In genomic region chr14:103008768-103009342, GRCh38 we compare ENCODE assay signal across 11 cellular contexts. TPM values are rescaled to one million over a fixed set of nuclear protein-coding genes. Genes with fewer than 3 reads are reported as not detected.
DNase-seq lines count a peak whose midpoint lies in the region; ATAC-seq and TF ChIP-seq lines count a peak whose summit lies in the region.
"Had no signal": no experiment of that assay in that cellular context is flagged by ENCODE, and none has a peak within 500 bp of the region (broad histone marks: within the 10 kb centered on the region; RNA-seq: fewer than 3 reads in every experiment).

No MANE protein-coding gene starts in this region.

- TF ChIP-seq POLR2A in suprapubic skin (IDR thresholded peaks at IDR 0.05) = no peak

- no peaks in the 10 kb centered on the region for H3K9me2 ChIP-seq in GM23248 (ENCODE audit: insufficient read depth)

- ATAC-seq in HG02623 (IDR thresholded peaks at IDR 0.05; ENCODE audit: unreplicated experiment) (no peak), HG02642 (IDR thresholded peaks at IDR 0.05; ENCODE audit: poor library complexity, unreplicated experiment) (no peak)
- ATAC-seq: HCT116 had no signal

- H3K4me1 ChIP-seq in GM23248 (ENCODE audit: insufficient read depth) (no peaks in the 10 kb centered on the region), endodermal cell (ENCODE audit: control insufficient read depth, insufficient read depth, low read length) (no peaks in the 10 kb centered on the region), suprapubic skin (no peaks in the 10 kb centered on the region)

- TF ChIP-seq EP300 in suprapubic skin (IDR thresholded peaks at IDR 0.05) = no peak

- H3K27me3 ChIP-seq in GM23248 (replicated peaks; ENCODE audit: insufficient read depth) (no peaks in the 10 kb centered on the region), endodermal cell (ENCODE audit: control insufficient read depth, insufficient read depth, low read length, poor library complexity, severe bottlenecking) (no peaks in the 10 kb centered on the region), suprapubic skin (no peaks in the 10 kb centered on the region)

- H3K9ac ChIP-seq in GM23248 (no peak overlapping the region), endodermal cell (ENCODE audit: extremely low read depth, low read length, poor library complexity, severe bottlenecking) (no peak overlapping the region)

- 0 out of 2 replicates have a peak, but pooled peaks cover 7% of the 10 kb centered on the region for H3F3A ChIP-seq in GM23248 (ENCODE audit: insufficient read depth)

- WGBS in GM23248 (ENCODE audit: low coverage in 1 of 2, low lambda C conversion rate in 2 of 2, missing lambda C conversion rate in 2 of 2), 2 experiments = 71% methylated on average over 13 of the region's 13 CpGs
- 95% methylated on average over 7 to 13 of the region's 13 CpGs for WGBS in endodermal cell (ENCODE audit: insufficient coverage in 1 of 2, insufficient read length in 1 of 2), 2 experiments
- 82% methylated on average over 13 of the region's 13 CpGs for WGBS in suprapubic skin

- in situ Hi-C loops in GM23248 (cut with MboI) = no loop called here

- peaks cover 100% of the 10 kb centered on the region for H3K79me2 ChIP-seq in GM23248 (ENCODE audit: insufficient read depth)

- H3K27me3 Mint-ChIP-seq in endodermal cell (ENCODE audit: insufficient read depth) = no peaks in the 10 kb centered on the region
- no peaks in the 10 kb centered on the region for H3K27me3 Mint-ChIP-seq in neural crest cell (ENCODE audit: low read depth)
- no peaks in the 10 kb centered on the region for H3K27me3 Mint-ChIP-seq in progenitor cell of endocrine pancreas
- H3K27me3 Mint-ChIP-seq: activated T-cell treated with anti-CD3 and anti-CD28 coated beads, Interleukin-2, amount 50 U/mL, for 24 hours had no signal

- DNase-seq in GM23248 (peak; percentile 42), NCI-H69 (lab: John Stamatoyannopoulos, UW) (peak; percentile 20), endodermal cell (no peak), neural crest cell (ENCODE audit: low read depth, low spot score) (no peak), progenitor cell of endocrine pancreas (ENCODE audit: low spot score, unreplicated experiment) (no peak), suprapubic skin (ENCODE audit: low spot score in 2 of 2) (no peak)
- DNase-seq: activated T-cell treated with anti-CD3 and anti-CD28 coated beads, Interleukin-2, amount 50 U/mL, for 24 hours; KBM-7 had no signal

- H3K9me3 Mint-ChIP-seq in endodermal cell = no peaks in the 10 kb centered on the region
- no peaks in the 10 kb centered on the region for H3K9me3 Mint-ChIP-seq in neural crest cell
- no peaks in the 10 kb centered on the region for H3K9me3 Mint-ChIP-seq in progenitor cell of endocrine pancreas (ENCODE audit: low read depth)
- H3K9me3 Mint-ChIP-seq: activated T-cell treated with anti-CD3 and anti-CD28 coated beads, Interleukin-2, amount 50 U/mL, for 24 hours had no signal

- no peaks in the 10 kb centered on the region for H4K20me1 ChIP-seq in GM23248 (ENCODE audit: insufficient read depth)

- no peak overlapping the region for H3K27ac ChIP-seq in GM23248
- peak overlapping the region; percentile 24 for H3K27ac ChIP-seq in endodermal cell (ENCODE audit: low read depth, low read length)
- H3K27ac ChIP-seq in suprapubic skin = no peak overlapping the region

- H3K4me2 ChIP-seq in GM23248 (ENCODE audit: unreplicated experiment) = no peak overlapping the region

- peaks cover 60% of the 10 kb centered on the region for H3K36me3 Mint-ChIP-seq in endodermal cell (ENCODE audit: low read depth)
- peaks cover 4% of the 10 kb centered on the region for H3K36me3 Mint-ChIP-seq in neural crest cell (ENCODE audit: low read depth)
- peaks cover 3% of the 10 kb centered on the region for H3K36me3 Mint-ChIP-seq in progenitor cell of endocrine pancreas (ENCODE audit: insufficient read depth)

- H3K4me1 Mint-ChIP-seq in endodermal cell (no peaks in the 10 kb centered on the region), neural crest cell (peaks cover 10% of the 10 kb centered on the region), progenitor cell of endocrine pancreas (ENCODE audit: low read depth) (no peaks in the 10 kb centered on the region)

- H3K27ac Mint-ChIP-seq in endodermal cell (peak overlapping the region; percentile 69), neural crest cell (ENCODE audit: unreplicated experiment) (peak overlapping the region; percentile 89), progenitor cell of endocrine pancreas (no peak overlapping the region)
- H3K27ac Mint-ChIP-seq: activated T-cell treated with anti-CD3 and anti-CD28 coated beads, Interleukin-2, amount 50 U/mL, for 24 hours had no signal

- H2AFZ ChIP-seq in GM23248 = no peak overlapping the region

- TF ChIP-seq CTCF in endodermal cell (conservative IDR thresholded peaks at IDR 0.05) (no peak), neural crest cell (conservative IDR thresholded peaks at IDR 0.05) (no peak), progenitor cell of endocrine pancreas (IDR thresholded peaks at IDR 0.05; ENCODE audit: unreplicated experiment) (no peak), suprapubic skin (IDR thresholded peaks at IDR 0.05) (no peak)

- peaks cover 15% of the 10 kb centered on the region; the same call in 1 of the 2 replicates for H3K36me3 ChIP-seq in GM23248 (ENCODE audit: low read depth)
- peaks cover 50% of the 10 kb centered on the region for H3K36me3 ChIP-seq in endodermal cell (ENCODE audit: control insufficient read depth, insufficient read depth, low read length)
- H3K36me3 ChIP-seq in suprapubic skin = peaks cover 47% of the 10 kb centered on the region

- H3K4me3 ChIP-seq in GM23248 (no peak overlapping the region), endodermal cell (ENCODE audit: low read length) (no peak overlapping the region), suprapubic skin (no peak overlapping the region)

- H3K4me3 Mint-ChIP-seq in endodermal cell = no peak overlapping the region
- H3K4me3 Mint-ChIP-seq in neural crest cell = no peak overlapping the region
- H3K4me3 Mint-ChIP-seq in progenitor cell of endocrine pancreas (ENCODE audit: low read depth) = no peak overlapping the region
- H3K4me3 Mint-ChIP-seq: activated T-cell treated with anti-CD3 and anti-CD28 coated beads, Interleukin-2, amount 50 U/mL, for 24 hours had no signal

- H3K9me3 ChIP-seq in GM23248 (ENCODE audit: low read depth) = no peaks in the 10 kb centered on the region
- H3K9me3 ChIP-seq in endodermal cell (ENCODE audit: control insufficient read depth, low read length) = no peaks in the 10 kb centered on the region
- no peaks in the 10 kb centered on the region for H3K9me3 ChIP-seq in suprapubic skin

RNA-seq across cellular contexts. Expression of gene CDC42BPB, which starts 48.5 kb away (rescaled TPM):
- 94.5 and 106 TPM in 2 replicates for total RNA-seq in GM23248 (2014; rRNA removed; shearing (Covaris generic))
- polyA plus RNA-seq in GM23248 (2016; fragmentation: Nextera tagmentation; extraction: Ambion mirVana) = 10.3 and 13.0 TPM in 2 replicates
- 100 to 1,000 TPM; 120 to 123 TPM for total RNA-seq in endodermal cell
- polyA plus RNA-seq in endodermal cell (2013, experiment 1 of 2) = 82.7 TPM
- 80.3 TPM for polyA plus RNA-seq in endodermal cell (2013, experiment 2 of 2)
- total RNA-seq in neural crest cell = 94.4 and 94.8 TPM in 2 replicates
- 104 and 105 TPM in 2 replicates for total RNA-seq in progenitor cell of endocrine pancreas
- 100 to 1,000 TPM; 105 to 178 (median 107) TPM for total RNA-seq in suprapubic skin

Comparison
In these comparisons a context has a peak if more than half of its experiments do, and no peak if none do; other contexts are left out.
1. DNase-seq: peak in GM23248 (single experiment) and NCI-H69 (single experiment); none in endodermal cell (single experiment), neural crest cell (single experiment), progenitor cell of endocrine pancreas (single experiment) and suprapubic skin (0 of 2).